In genomic region chr5:116738948-116739339, GRCh38 we compare ENCODE assay signal across 16 cellular contexts.
"Had no signal": no experiment of that assay in that cellular context is flagged by ENCODE, and none has a peak within 500 bp of the region (broad histone marks: within the 10 kb centered on the region; RNA-seq: fewer than 3 reads in every experiment).

No MANE protein-coding gene starts in this region.

- H3K36me3 Mint-ChIP-seq: activated naive CD4-positive, alpha-beta T cell treated with anti-CD3 and anti-CD28 coated beads, Interleukin-2, amount 50 U/mL, for 24 hours; natural killer cell had no signal

- H3K4me1 Mint-ChIP-seq: activated B cell treated with CpG ODN at 0.5 μM for 24 hours; activated naive CD4-positive, alpha-beta T cell treated with anti-CD3 and anti-CD28 coated beads, Interleukin-2, amount 50 U/mL, for 24 hours; natural killer cell; stimulated activated naive CD8-positive, alpha-beta T cell treated with anti-CD3 and anti-CD28 coated beads, Interleukin-15, amount 100 ng/mL, for 72 hours; T-helper 17 cell had no signal

- H3K27me3 ChIP-seq: colonic mucosa, sigmoid colon had no signal

- H3K4me3 ChIP-seq: colonic mucosa, lung, mucosa of descending colon, sigmoid colon, thoracic aorta had no signal

- H3K27ac Mint-ChIP-seq: activated B cell treated with CpG ODN at 0.5 μM for 24 hours; activated naive CD4-positive, alpha-beta T cell treated with anti-CD3 and anti-CD28 coated beads, Interleukin-2, amount 50 U/mL, for 24 hours; natural killer cell; stimulated activated naive CD8-positive, alpha-beta T cell treated with anti-CD3 and anti-CD28 coated beads, Interleukin-15, amount 100 ng/mL, for 72 hours; T-helper 17 cell had no signal

- ATAC-seq: mucosa of descending colon; natural killer cell; stimulated activated naive CD8-positive, alpha-beta T cell treated with anti-CD3 and anti-CD28 coated beads, Interleukin-15, amount 100 ng/mL, for 72 hours; T-helper 17 cell had no signal

- H3K9me3 Mint-ChIP-seq: activated B cell treated with CpG ODN at 0.5 μM for 24 hours; activated naive CD4-positive, alpha-beta T cell treated with anti-CD3 and anti-CD28 coated beads, Interleukin-2, amount 50 U/mL, for 24 hours had no signal

- H3K9me3 ChIP-seq: colonic mucosa, mucosa of descending colon, psoas muscle, sigmoid colon, thoracic aorta had no signal

- H3K4me1 ChIP-seq: colonic mucosa, psoas muscle had no signal

- H3K27ac ChIP-seq: colonic mucosa, psoas muscle, sigmoid colon, thoracic aorta had no signal

- H3K27me3 Mint-ChIP-seq: activated naive CD4-positive, alpha-beta T cell treated with anti-CD3 and anti-CD28 coated beads, Interleukin-2, amount 50 U/mL, for 24 hours had no signal

- H3K36me3 ChIP-seq: colonic mucosa, sigmoid colon, thoracic aorta had no signal

- H3K4me3 Mint-ChIP-seq: activated B cell treated with CpG ODN at 0.5 μM for 24 hours; activated naive CD4-positive, alpha-beta T cell treated with anti-CD3 and anti-CD28 coated beads, Interleukin-2, amount 50 U/mL, for 24 hours; natural killer cell; stimulated activated naive CD8-positive, alpha-beta T cell treated with anti-CD3 and anti-CD28 coated beads, Interleukin-15, amount 100 ng/mL, for 72 hours; T-helper 17 cell had no signal

- DNase-seq: activated B cell treated with CpG ODN at 0.5 μM for 24 hours; activated CD4-positive, alpha-beta T cell treated with anti-CD3 and anti-CD28 coated beads, Interleukin-2, amount 50 U/mL, for 1 hour; activated T-cell treated with anti-CD3 and anti-CD28 coated beads, Interleukin-2, amount 50 U/mL, for 1 hour; colonic mucosa; hippocampal formation; mucosa of descending colon; natural killer cell; sigmoid colon; stimulated activated CD4-positive, alpha-beta T cell treated with anti-CD3 and anti-CD28 coated beads, Interleukin-15, amount 100 ng/mL, for 24 hours; stimulated activated CD4-positive, alpha-beta T cell treated with anti-CD3 and anti-CD28 coated beads, Interleukin-4, amount 100 ng/mL, for 4 hours; stimulated activated naive CD8-positive, alpha-beta T cell treated with anti-CD3 and anti-CD28 coated beads, Interleukin-15, amount 100 ng/mL, for 72 hours; T-helper 17 cell had no signal
